1 cellular context compared by ENCODE assay signal in the genomic region with DNA sequence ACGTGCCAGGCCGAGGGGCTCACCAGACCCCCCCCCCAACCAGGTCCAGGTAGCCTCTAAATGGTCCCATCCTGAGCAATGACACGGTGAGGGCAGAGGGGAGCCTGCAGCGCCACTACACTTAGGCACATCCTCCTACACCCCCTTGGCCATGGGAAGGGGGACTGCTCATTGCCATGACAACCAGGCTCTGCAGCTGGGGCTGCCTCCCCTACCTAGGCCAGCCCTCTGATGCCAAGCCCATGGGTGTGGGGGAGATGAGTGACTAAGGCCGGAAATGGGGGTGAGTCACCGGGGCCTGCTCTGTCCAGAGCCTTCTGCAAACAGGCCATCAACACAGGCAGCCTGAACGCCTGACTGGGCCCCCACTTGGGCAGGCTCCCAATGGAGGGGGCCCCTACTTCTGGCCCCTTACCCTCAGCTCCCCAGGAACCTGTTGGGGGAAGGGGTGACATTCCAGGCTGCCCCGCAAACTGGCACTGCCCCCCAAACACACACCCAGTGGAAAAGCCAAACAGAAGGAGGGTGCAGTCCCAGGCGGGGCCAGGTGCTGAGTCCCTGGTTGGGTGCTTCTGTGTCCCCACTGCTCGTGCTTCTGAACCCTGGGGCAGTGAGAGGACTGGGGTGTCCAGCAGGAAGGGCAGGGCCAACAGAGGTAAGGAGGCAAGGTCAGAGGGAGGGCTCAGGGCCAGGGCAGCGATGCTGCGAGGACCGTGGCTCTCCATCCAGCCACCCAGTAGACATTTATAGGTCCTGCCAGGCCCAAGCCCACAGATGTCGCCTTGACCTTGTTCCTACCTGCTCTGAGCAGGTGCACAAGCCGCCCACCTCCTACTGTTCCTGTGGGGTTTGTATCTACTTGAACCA.
TF ChIP-seq lines count a peak whose summit lies in the region.

No MANE protein-coding gene starts in this region.

TF ChIP-seq in GM23338, 12 proteins besides CTCF, POLR2A, EP300 and RAD21 (continued from another document):
- TF ChIP-seq, protein P1, sequence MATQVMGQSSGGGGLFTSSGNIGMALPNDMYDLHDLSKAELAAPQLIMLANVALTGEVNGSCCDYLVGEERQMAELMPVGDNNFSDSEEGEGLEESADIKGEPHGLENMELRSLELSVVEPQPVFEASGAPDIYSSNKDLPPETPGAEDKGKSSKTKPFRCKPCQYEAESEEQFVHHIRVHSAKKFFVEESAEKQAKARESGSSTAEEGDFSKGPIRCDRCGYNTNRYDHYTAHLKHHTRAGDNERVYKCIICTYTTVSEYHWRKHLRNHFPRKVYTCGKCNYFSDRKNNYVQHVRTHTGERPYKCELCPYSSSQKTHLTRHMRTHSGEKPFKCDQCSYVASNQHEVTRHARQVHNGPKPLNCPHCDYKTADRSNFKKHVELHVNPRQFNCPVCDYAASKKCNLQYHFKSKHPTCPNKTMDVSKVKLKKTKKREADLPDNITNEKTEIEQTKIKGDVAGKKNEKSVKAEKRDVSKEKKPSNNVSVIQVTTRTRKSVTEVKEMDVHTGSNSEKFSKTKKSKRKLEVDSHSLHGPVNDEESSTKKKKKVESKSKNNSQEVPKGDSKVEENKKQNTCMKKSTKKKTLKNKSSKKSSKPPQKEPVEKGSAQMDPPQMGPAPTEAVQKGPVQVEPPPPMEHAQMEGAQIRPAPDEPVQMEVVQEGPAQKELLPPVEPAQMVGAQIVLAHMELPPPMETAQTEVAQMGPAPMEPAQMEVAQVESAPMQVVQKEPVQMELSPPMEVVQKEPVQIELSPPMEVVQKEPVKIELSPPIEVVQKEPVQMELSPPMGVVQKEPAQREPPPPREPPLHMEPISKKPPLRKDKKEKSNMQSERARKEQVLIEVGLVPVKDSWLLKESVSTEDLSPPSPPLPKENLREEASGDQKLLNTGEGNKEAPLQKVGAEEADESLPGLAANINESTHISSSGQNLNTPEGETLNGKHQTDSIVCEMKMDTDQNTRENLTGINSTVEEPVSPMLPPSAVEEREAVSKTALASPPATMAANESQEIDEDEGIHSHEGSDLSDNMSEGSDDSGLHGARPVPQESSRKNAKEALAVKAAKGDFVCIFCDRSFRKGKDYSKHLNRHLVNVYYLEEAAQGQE (IDR thresholded peaks at IDR 0.05; ENCODE audit: unreplicated experiment): no peak
- TF ChIP-seq, protein P2, sequence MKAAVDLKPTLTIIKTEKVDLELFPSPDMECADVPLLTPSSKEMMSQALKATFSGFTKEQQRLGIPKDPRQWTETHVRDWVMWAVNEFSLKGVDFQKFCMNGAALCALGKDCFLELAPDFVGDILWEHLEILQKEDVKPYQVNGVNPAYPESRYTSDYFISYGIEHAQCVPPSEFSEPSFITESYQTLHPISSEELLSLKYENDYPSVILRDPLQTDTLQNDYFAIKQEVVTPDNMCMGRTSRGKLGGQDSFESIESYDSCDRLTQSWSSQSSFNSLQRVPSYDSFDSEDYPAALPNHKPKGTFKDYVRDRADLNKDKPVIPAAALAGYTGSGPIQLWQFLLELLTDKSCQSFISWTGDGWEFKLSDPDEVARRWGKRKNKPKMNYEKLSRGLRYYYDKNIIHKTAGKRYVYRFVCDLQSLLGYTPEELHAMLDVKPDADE (IDR thresholded peaks at IDR 0.05): no peak
- TF ChIP-seq EZH2 (IDR thresholded peaks at IDR 0.05; ENCODE audit: low read depth, unreplicated experiment): no peak
TF ChIP-seq in GM23338: peak in this region for 0.
